In genomic region chr2:42959993-42960834, GRCh38 we compare ENCODE assay signal across 15 cellular contexts.
DNase-seq lines count a peak whose midpoint lies in the region; ATAC-seq, FAIRE-seq and TF ChIP-seq lines count a peak whose summit lies in the region.
"Had no signal": no experiment of that assay in that cellular context is flagged by ENCODE, and none has a peak within 500 bp of the region (broad histone marks: within the 10 kb centered on the region; RNA-seq: fewer than 3 reads in every experiment).

No MANE protein-coding gene starts in this region.

- no peaks in the 10 kb centered on the region for H3K27me3 ChIP-seq in adrenal gland
- no peaks in the 10 kb centered on the region for H3K27me3 ChIP-seq in right cardiac atrium (ENCODE audit: control insufficient read depth, insufficient read depth)
- no peaks in the 10 kb centered on the region for H3K27me3 ChIP-seq in pancreas
- H3K27me3 ChIP-seq in tibial artery: no peaks in the 10 kb centered on the region
- H3K27me3 ChIP-seq: neural progenitor cell had no signal

- 69 to 84% (median 72%) methylated on average over 3 to 10 of the region's 10 CpGs for WGBS in adrenal gland, 4 donors
- WGBS in right cardiac atrium: 72% methylated on average over 10 of the region's 10 CpGs
- 75 to 77% methylated on average over 10 of the region's 10 CpGs for WGBS in pancreas, 2 donors

- intact Hi-C loops in adrenal gland (cut with DNase I) (loop anchor here in 1 of 2 donors (10.0 kb wide), 1 partner anchor 585 kb away; no protein-coding TSS in a partner anchor), right cardiac atrium (cut with DNase I) (loop anchor here in 2 of 4 donors (5.0 to 10.0 kb wide), 3 partner anchors 262 to 585 kb away; no protein-coding TSS in a partner anchor), pancreas (cut with DNase I) (no loop called here), tibial artery (cut with DNase I; ENCODE audit: low total_unique reads) (loop anchor here (5.0 kb wide), 1 partner anchor 272 kb away; no protein-coding TSS in a partner anchor), head of caudate nucleus (cut with DNase I) (loop anchor here (10.0 kb wide), 1 partner anchor 275 kb away; no protein-coding TSS in a partner anchor)

- H3K4me3 ChIP-seq in adrenal gland: no peak overlapping the region
- no peak overlapping the region for H3K4me3 ChIP-seq in right cardiac atrium (ENCODE audit: low read length)
- H3K4me3 ChIP-seq in pancreas: no peak overlapping the region
- no peak overlapping the region for H3K4me3 ChIP-seq in tibial artery
- H3K4me3 ChIP-seq: neural progenitor cell had no signal

- TF ChIP-seq CTCF in adrenal gland (IDR thresholded peaks at IDR 0.05) (no peak), pancreas (IDR thresholded peaks at IDR 0.05) (no peak), tibial artery (IDR thresholded peaks at IDR 0.05) (no peak)

- peaks cover 3 to 21% of the 10 kb centered on the region in 2 donors for H3K4me1 ChIP-seq in adrenal gland (replicated peaks in 1 of 2)
- H3K4me1 ChIP-seq in right cardiac atrium (ENCODE audit: control insufficient read depth, insufficient read depth, low read length): peaks cover 28% of the 10 kb centered on the region
- peaks cover 0 to 10% (median 0%) of the 10 kb centered on the region in 3 donors for H3K4me1 ChIP-seq in pancreas
- H3K4me1 ChIP-seq in tibial artery: peaks cover 0 to 77% (median 66%) of the 10 kb centered on the region in 4 donors

- TF ChIP-seq POLR2A in adrenal gland (IDR thresholded peaks at IDR 0.05): no peak

- DNase-seq in adrenal gland (no peak), right cardiac atrium (peak in 1 of 3 donors; percentile 59), pancreas (no peak), tibial artery (no peak), head of caudate nucleus (no peak)
- DNase-seq in stimulated activated CD4-positive, alpha-beta T cell treated with anti-CD3 and anti-CD28 coated beads, Interleukin-1b, Interleukin-23, amount 100 ng/mL, for 48 hours: no peak
- DNase-seq: COR-L47; NCI-H187; NCI-H82; stimulated activated CD4-positive, alpha-beta T cell treated with anti-CD3 and anti-CD28 coated beads, Interleukin-2, amount 100 ng/mL, for 24 hours had no signal

- no peak for ATAC-seq in right cardiac atrium
- ATAC-seq in pancreas: peak in 2 of 4 donors; percentile 9 to 35
- ATAC-seq in GM18868 (IDR thresholded peaks at IDR 0.05; ENCODE audit: unreplicated experiment): no peak
- no peak for ATAC-seq in HG03039 (IDR thresholded peaks at IDR 0.05; ENCODE audit: unreplicated experiment)

- FAIRE-seq in pancreas (lab: Jason Lieb, UNC): no peak
- FAIRE-seq: islet of Langerhans had no signal

- H3K27ac ChIP-seq in adrenal gland (peak overlapping the region in 3 of 5 donors; percentile 8 to 82 (median 74)), right cardiac atrium (ENCODE audit: low read length) (peak overlapping the region; percentile 85), pancreas (peak overlapping the region in 3 of 4 donors; percentile 46 to 72 (median 53)), tibial artery (peak overlapping the region; percentile 84 to 88)
- H3K27ac ChIP-seq: VCaP had no signal

- H3K36me3 ChIP-seq in adrenal gland (replicated peaks in 1 of 2) (no peaks in the 10 kb centered on the region), pancreas (no peaks in the 10 kb centered on the region), tibial artery (no peaks in the 10 kb centered on the region)
- H3K36me3 ChIP-seq: neural progenitor cell had no signal

- H3K9me3 ChIP-seq in adrenal gland (replicated peaks in 1 of 3): no peaks in the 10 kb centered on the region
- H3K9me3 ChIP-seq in right cardiac atrium (ENCODE audit: control insufficient read depth, low read length): no peaks in the 10 kb centered on the region
- no peaks in the 10 kb centered on the region for H3K9me3 ChIP-seq in pancreas
- H3K9me3 ChIP-seq in tibial artery: no peaks in the 10 kb centered on the region

Comparison
In these comparisons a context has a peak if more than half of its experiments do, and no peak if none do; other contexts are left out.
1. intact Hi-C loops: an anchor here in tibial artery (5.0 kb wide) and head of caudate nucleus (10.0 kb wide); none called in pancreas.